ENCODE assay signal across 21 cellular contexts in genomic region chrX:119455264-119455663, GRCh38. TPM values are rescaled to one million over a fixed set of nuclear protein-coding genes. Genes with fewer than 3 reads are reported as not detected.
DNase-seq lines count a peak whose midpoint lies in the region; ATAC-seq, FAIRE-seq and TF ChIP-seq lines count a peak whose summit lies in the region.
"Had no signal": no experiment of that assay in that cellular context is flagged by ENCODE, and none has a peak within 500 bp of the region (broad histone marks: within the 10 kb centered on the region; RNA-seq: fewer than 3 reads in every experiment).

No MANE protein-coding gene starts in this region.

- no peak overlapping the region for H2AFZ ChIP-seq in keratinocyte (ENCODE audit: control insufficient read depth, low read length)

- no peaks in the 10 kb centered on the region for H3K27me3 ChIP-seq in colonic mucosa
- no peaks in the 10 kb centered on the region for H3K27me3 ChIP-seq in keratinocyte (ENCODE audit: control insufficient read depth, extremely low read depth, insufficient read depth, low read length)
- H3K27me3 ChIP-seq in heart left ventricle: peaks cover 0 to 2% (median 0%) of the 10 kb centered on the region in 9 donors
- H3K27me3 ChIP-seq: brain microvascular endothelial cell, spleen had no signal

- no peaks in the 10 kb centered on the region for H3K36me3 ChIP-seq in colonic mucosa
- H3K36me3 ChIP-seq in keratinocyte (ENCODE audit: control insufficient read depth in 2 of 2, extremely low read depth in 1 of 2, insufficient read depth in 2 of 2, low read length in 2 of 2): peaks cover 0 to 3% of the 10 kb centered on the region in 2 experiments
- peaks cover 0 to 9% (median 0%) of the 10 kb centered on the region in 9 donors for H3K36me3 ChIP-seq in heart left ventricle
- H3K36me3 ChIP-seq: brain microvascular endothelial cell had no signal

- no peaks in the 10 kb centered on the region for H3K9me1 ChIP-seq in keratinocyte (ENCODE audit: control insufficient read depth, extremely low read depth, insufficient read depth, low read length)

- H3K4me3 ChIP-seq in colonic mucosa: no peak overlapping the region
- no peak overlapping the region for H3K4me3 ChIP-seq in keratinocyte (ENCODE audit: control insufficient read depth in 2 of 3, extremely low read depth in 1 of 3, insufficient read depth in 2 of 3, low read depth in 1 of 3, low read length in 3 of 3)
- no peak overlapping the region for H3K4me3 ChIP-seq in heart left ventricle
- H3K4me3 ChIP-seq: spleen had no signal

- TF ChIP-seq POLR2A in heart left ventricle (IDR thresholded peaks at IDR 0.05): no peak

- dilution Hi-C loops in keratinocyte (cut with MboI; ENCODE audit: extremely low pct_ligation_motif_present, low sequenced_read_pairs): no loop called here

- FAIRE-seq in keratinocyte (lab: Jason Lieb, UNC): peak; percentile 5

- H3K27ac ChIP-seq in colonic mucosa: peak overlapping the region; percentile 44
- no peak overlapping the region for H3K27ac ChIP-seq in keratinocyte (ENCODE audit: control insufficient read depth, insufficient read depth, low read length)
- no peak overlapping the region for H3K27ac ChIP-seq in heart left ventricle
- H3K27ac ChIP-seq: brain microvascular endothelial cell, spleen had no signal

- intact Hi-C loops in colonic mucosa (cut with DNase I) (no loop called here), heart left ventricle (cut with DNase I) (no loop called here)

- no peak overlapping the region for H3K9ac ChIP-seq in colonic mucosa (ENCODE audit: low read depth in 2 of 2, low read length in 2 of 2)
- no peak overlapping the region for H3K9ac ChIP-seq in keratinocyte (ENCODE audit: control insufficient read depth, extremely low read depth, insufficient read depth, low read length)

- no peak for TF ChIP-seq CTCF in colonic mucosa (IDR thresholded peaks at IDR 0.05)
- TF ChIP-seq CTCF in keratinocyte (optimal IDR thresholded peaks at IDR 0.05 in 1 of 3, IDR thresholded peaks at IDR 0.05 in 1 of 3, conservative IDR thresholded peaks at IDR 0.05 in 1 of 3; ENCODE audit: extremely low read depth in 1 of 3, insufficient read depth in 2 of 3, low read length in 3 of 3): no peak
- no peak for TF ChIP-seq CTCF in heart left ventricle (IDR thresholded peaks at IDR 0.05)

- no peaks in the 10 kb centered on the region for H3K9me3 ChIP-seq in colonic mucosa
- no peaks in the 10 kb centered on the region for H3K9me3 ChIP-seq in keratinocyte (ENCODE audit: control insufficient read depth, low read depth, low read length)
- H3K9me3 ChIP-seq in heart left ventricle: no peaks in the 10 kb centered on the region
- H3K9me3 ChIP-seq: spleen had no signal

- H3K79me2 ChIP-seq in keratinocyte (ENCODE audit: control insufficient read depth, insufficient read depth, low read length): no peaks in the 10 kb centered on the region

- no peaks in the 10 kb centered on the region for H4K20me1 ChIP-seq in keratinocyte (ENCODE audit: control insufficient read depth, extremely low read depth, insufficient read depth, low read length)

- DNase-seq in ELR (ENCODE audit: low read depth) (peak; percentile 54), LoVo (ENCODE audit: low spot score) (peak; percentile 34), colonic mucosa (no peak), keratinocyte (ENCODE audit: low read depth, low spot score) (peak; percentile 32), hepatic stellate cell (ENCODE audit: low spot score) (no peak), heart left ventricle (no peak)
- DNase-seq: activated CD4-positive, alpha-beta T cell treated with anti-CD3 and anti-CD28 coated beads, Interleukin-2, amount 10 ng/mL, durations not matched to agents 7 days and 5 days; activated naive CD8-positive, alpha-beta T cell treated with anti-CD3 and anti-CD28 coated beads, Interleukin-2, amount 10 ng/mL, durations not matched to agents 7 days and 5 days; brain microvascular endothelial cell; erythroblast; left ventricle myocardium superior; NCI-H187 treated with DMSO at 0.1 percent for 48 hours; NCI-H2227 treated with DMSO at 0.1 percent for 48 hours; NCI-H82; spleen; stimulated activated CD4-positive, alpha-beta T cell treated with anti-CD3 and anti-CD28 coated beads, Interleukin-4, amount 100 ng/mL, for 4 hours; stimulated activated naive CD8-positive, alpha-beta T cell treated with anti-CD3 and anti-CD28 coated beads, Interleukin-15, amount 100 ng/mL, for 72 hours; trophoblast cell had no signal

- H3K4me1 ChIP-seq in colonic mucosa: no peaks in the 10 kb centered on the region
- peaks cover 3% of the 10 kb centered on the region for H3K4me1 ChIP-seq in keratinocyte (ENCODE audit: control insufficient read depth, extremely low read depth, insufficient read depth, low read length)
- H3K4me1 ChIP-seq in heart left ventricle: no peaks in the 10 kb centered on the region
- H3K4me1 ChIP-seq: spleen had no signal

- no peak overlapping the region for H3K4me2 ChIP-seq in keratinocyte (ENCODE audit: control insufficient read depth, extremely low read depth, insufficient read depth, low read depth, low read length)

- 89 to 100% (median 99%) methylated on average over 1 of the region's 1 CpG for WGBS in heart left ventricle, 4 donors

- ATAC-seq in GM19452 (IDR thresholded peaks at IDR 0.05; ENCODE audit: unreplicated experiment): no peak
- no peak for ATAC-seq in GM21528 (IDR thresholded peaks at IDR 0.05; ENCODE audit: low FRiP score, unreplicated experiment)
- no peak for ATAC-seq in heart left ventricle
- ATAC-seq: activated T-helper 17 cell treated with anti-CD3 and anti-CD28 coated beads, Interleukin-2, amount 50 U/mL, for 72 hours; left ventricle myocardium superior; stimulated activated naive CD8-positive, alpha-beta T cell treated with anti-CD3 and anti-CD28 coated beads, Interleukin-15, amount 100 ng/mL, for 72 hours had no signal

RNA-seq across cellular contexts. Expression of gene SLC25A5, which starts 13.0 kb away (rescaled TPM):
- total RNA-seq in colonic mucosa: 1,000 to 10,000 TPM; 1,091 to 1,162 TPM
- 310 to 608 TPM (median 447 TPM) in 3 replicates for polyA plus RNA-seq in keratinocyte
- polyA plus RNA-seq in keratinocyte (2011; ENCODE audit: low read depth): 196 TPM
- 469 and 483 TPM in 2 replicates for polyA plus RNA-seq in keratinocyte (2011; cell fraction: cytosol; rRNA removed)
- 181 and 209 TPM in 2 replicates for polyA plus RNA-seq in keratinocyte (2011; cell fraction: nucleus; rRNA removed)
- 459 and 665 TPM in 2 replicates for polyA plus RNA-seq in keratinocyte (2012; ENCODE audit: low replicate concordance)
- polyA minus RNA-seq in keratinocyte: 301 to 438 TPM (median 391 TPM) in 3 replicates
- 232 TPM for polyA minus RNA-seq in keratinocyte (2011; cell fraction: cytosol; rRNA and poly(A)+ RNA removed)
- 51.5 and 57.2 TPM in 2 replicates for polyA minus RNA-seq in keratinocyte (2011; cell fraction: nucleus; rRNA and poly(A)+ RNA removed)
- total RNA-seq in heart left ventricle: 100 to 1,000 TPM; 127 to 288 (median 176) TPM
- polyA plus RNA-seq in heart left ventricle: 100 to 1,000 TPM in 1 of 2 donors, 10 to 100 TPM in 1; 48.7 to 590 TPM

RNA-seq across cellular contexts. Expression of gene SLC25A43, which starts 56.1 kb away (rescaled TPM):
- total RNA-seq in colonic mucosa (10 to 100 TPM; 19.1 to 26.8 TPM), heart left ventricle (1 to 10 TPM; 2.0 to 7.8 (median 3.2) TPM)
- polyA plus RNA-seq in keratinocyte (10.3 to 29.5 TPM (median 23.0 TPM) in 3 replicates), heart left ventricle (1 to 10 TPM; 1.7 to 3.1 TPM)
- polyA plus RNA-seq in keratinocyte (2011; ENCODE audit: low read depth): 2.4 TPM
- 16.9 and 26.4 TPM in 2 replicates for polyA plus RNA-seq in keratinocyte (2011; cell fraction: cytosol; rRNA removed)
- polyA plus RNA-seq in keratinocyte (2011; cell fraction: nucleus; rRNA removed): 18.0 and 19.4 TPM in 2 replicates
- 10.5 and 18.9 TPM in 2 replicates for polyA plus RNA-seq in keratinocyte (2012; ENCODE audit: low replicate concordance)
- 7.0 to 23.7 TPM (median 10.2 TPM) in 3 replicates for polyA minus RNA-seq in keratinocyte
- 10.0 TPM for polyA minus RNA-seq in keratinocyte (2011; cell fraction: cytosol; rRNA and poly(A)+ RNA removed)
- 5.7 and 7.1 TPM in 2 replicates for polyA minus RNA-seq in keratinocyte (2011; cell fraction: nucleus; rRNA and poly(A)+ RNA removed)

Comparison
In these comparisons a context has a peak if more than half of its experiments do, and no peak if none do; other contexts are left out.
1. DNase-seq: peak in ELR (single experiment), LoVo (single experiment) and keratinocyte (single experiment); none in colonic mucosa (single experiment), hepatic stellate cell (single experiment) and heart left ventricle (0 of 5).